ENCODE assay signal across 1 cellular context in genomic region chr12:14272954-14273910, GRCh38.
TF ChIP-seq lines count a peak whose summit lies in the region.

No MANE protein-coding gene starts in this region.

TF ChIP-seq in GM23338, 12 proteins besides CTCF, POLR2A, EP300 and RAD21 (continued from another document):
- TF ChIP-seq ZNF462 (CRISPR knock-in tag; IDR thresholded peaks at IDR 0.05): no peak
- TF ChIP-seq REST (IDR thresholded peaks at IDR 0.05; ENCODE audit: unreplicated experiment): no peak
- no peak for TF ChIP-seq POLR2AphosphoS5 (IDR thresholded peaks at IDR 0.05; ENCODE audit: low read depth)
TF ChIP-seq in GM23338: peak in this region for 0.
